In genomic region chr1:23661887-23662286, GRCh38 we compare ENCODE assay signal across 26 cellular contexts.
"Had no signal": no experiment of that assay in that cellular context is flagged by ENCODE, and none has a peak within 500 bp of the region (broad histone marks: within the 10 kb centered on the region; RNA-seq: fewer than 3 reads in every experiment).

No MANE protein-coding gene starts in this region.

- H3K27ac ChIP-seq: cardiac muscle cell, colonic mucosa, dorsolateral prefrontal cortex, heart right ventricle, left ventricle myocardium inferior, neutrophil, right lobe of liver, tibial nerve had no signal

- H3K4me3 Mint-ChIP-seq: activated CD4-positive, alpha-beta memory T cell treated with anti-CD3 and anti-CD28 coated beads, Interleukin-2, amount 10 ng/mL, durations not matched to agents 7 days and 5 days; activated CD4-positive, alpha-beta T cell treated with anti-CD3 and anti-CD28 coated beads, Interleukin-2, amount 10 ng/mL, durations not matched to agents 7 days and 5 days; activated naive CD4-positive, alpha-beta T cell treated with anti-CD3 and anti-CD28 coated beads, Interleukin-2, amount 50 U/mL, for 24 hours; activated T-cell treated with anti-CD3 and anti-CD28 coated beads, Interleukin-2, amount 50 U/mL, for 4 hours; natural killer cell treated with Interleukin-12 subunit alpha and Interleukin-12 subunit beta and Interleukin-15 and Interleukin-18, amount 100 ng/mL, for 72 hours had no signal

- H3K36me3 ChIP-seq: cardiac muscle cell, colonic mucosa, heart right ventricle, left ventricle myocardium inferior, neutrophil, right lobe of liver, tibial nerve had no signal

- H3K9me3 Mint-ChIP-seq: activated CD4-positive, alpha-beta memory T cell treated with anti-CD3 and anti-CD28 coated beads, Interleukin-2, amount 10 ng/mL, durations not matched to agents 7 days and 5 days; activated CD4-positive, alpha-beta T cell treated with anti-CD3 and anti-CD28 coated beads, Interleukin-2, amount 10 ng/mL, durations not matched to agents 7 days and 5 days; activated naive CD4-positive, alpha-beta T cell treated with anti-CD3 and anti-CD28 coated beads, Interleukin-2, amount 50 U/mL, for 24 hours; activated T-cell treated with anti-CD3 and anti-CD28 coated beads, Interleukin-2, amount 50 U/mL, for 4 hours; activated T-helper 2 cell treated with anti-CD3 and anti-CD28 coated beads, Interferon-gamma antibody, Interleukin-2, Interleukin-4, amounts not matched to agents 10 μg/mL and 5 μg/mL and 100 μg/mL, durations not matched to agents 14 hours and 24 hours and 36 hours; natural killer cell treated with Interleukin-12 subunit alpha and Interleukin-12 subunit beta and Interleukin-15 and Interleukin-18, amount 100 ng/mL, for 72 hours had no signal

- H3K4me1 ChIP-seq: colonic mucosa, heart right ventricle, left ventricle myocardium inferior, right lobe of liver, tibial nerve had no signal

- ATAC-seq: activated T-cell treated with anti-CD3 and anti-CD28 coated beads, Interleukin-2, amount 50 U/mL, for 4 hours; heart right ventricle; mucosa of descending colon; natural killer cell treated with Interleukin-12 subunit alpha and Interleukin-12 subunit beta and Interleukin-15 and Interleukin-18, amount 100 ng/mL, for 72 hours; right lobe of liver had no signal

- H3K36me3 Mint-ChIP-seq: activated naive CD4-positive, alpha-beta T cell treated with anti-CD3 and anti-CD28 coated beads, Interleukin-2, amount 50 U/mL, for 24 hours; natural killer cell treated with Interleukin-12 subunit alpha and Interleukin-12 subunit beta and Interleukin-15 and Interleukin-18, amount 100 ng/mL, for 72 hours had no signal

- H3K9me3 ChIP-seq: colonic mucosa, heart right ventricle, left ventricle myocardium inferior, mucosa of descending colon, neutrophil, right lobe of liver, tibial nerve had no signal

- H3K4me3 ChIP-seq: cardiac muscle cell, colonic mucosa, dorsolateral prefrontal cortex, heart right ventricle, left ventricle myocardium inferior, lung, mucosa of descending colon, right lobe of liver, tibial nerve had no signal

- FAIRE-seq: islet of Langerhans had no signal

- H3K27ac Mint-ChIP-seq: activated CD4-positive, alpha-beta memory T cell treated with anti-CD3 and anti-CD28 coated beads, Interleukin-2, amount 10 ng/mL, durations not matched to agents 7 days and 5 days; activated CD4-positive, alpha-beta T cell treated with anti-CD3 and anti-CD28 coated beads, Interleukin-2, amount 10 ng/mL, durations not matched to agents 7 days and 5 days; activated naive CD4-positive, alpha-beta T cell treated with anti-CD3 and anti-CD28 coated beads, Interleukin-2, amount 50 U/mL, for 24 hours; activated T-helper 2 cell treated with anti-CD3 and anti-CD28 coated beads, Interferon-gamma antibody, Interleukin-2, Interleukin-4, amounts not matched to agents 10 μg/mL and 5 μg/mL and 100 μg/mL, durations not matched to agents 14 hours and 24 hours and 36 hours; natural killer cell treated with Interleukin-12 subunit alpha and Interleukin-12 subunit beta and Interleukin-15 and Interleukin-18, amount 100 ng/mL, for 72 hours; progenitor cell of endocrine pancreas had no signal

- H3K27me3 Mint-ChIP-seq: activated CD4-positive, alpha-beta memory T cell treated with anti-CD3 and anti-CD28 coated beads, Interleukin-2, amount 10 ng/mL, durations not matched to agents 7 days and 5 days; activated CD4-positive, alpha-beta T cell treated with anti-CD3 and anti-CD28 coated beads, Interleukin-2, amount 10 ng/mL, durations not matched to agents 7 days and 5 days; activated naive CD4-positive, alpha-beta T cell treated with anti-CD3 and anti-CD28 coated beads, Interleukin-2, amount 50 U/mL, for 24 hours; progenitor cell of endocrine pancreas had no signal

- DNase-seq: activated CD4-positive, alpha-beta memory T cell treated with anti-CD3 and anti-CD28 coated beads, Interleukin-2, amount 10 ng/mL, durations not matched to agents 7 days and 5 days; activated CD4-positive, alpha-beta T cell treated with anti-CD3 and anti-CD28 coated beads for 1 hour; activated CD4-positive, alpha-beta T cell treated with anti-CD3 and anti-CD28 coated beads, Interleukin-2, amount 10 ng/mL, durations not matched to agents 7 days and 5 days; activated CD8-positive, alpha-beta memory T cell treated with anti-CD3 and anti-CD28 coated beads, Interleukin-2, amount 50 U/mL, for 48 hours; activated T-cell treated with anti-CD3 and anti-CD28 coated beads, Interleukin-2, amount 50 U/mL, for 4 hours; cerebellar nuclear complex; colonic mucosa; dorsolateral prefrontal cortex; effector memory CD4-positive, alpha-beta T cell; foreskin melanocyte; heart right ventricle; left ventricle myocardium inferior; mucosa of descending colon; right lobe of liver; stimulated activated CD4-positive, alpha-beta T cell treated with anti-CD3 and anti-CD28 coated beads, Interleukin-2, amount 100 ng/mL, for 48 hours; stimulated activated naive CD4-positive, alpha-beta T cell treated with Interleukin-2 at 50 U/mL for 16 hours; T-helper 2 cell had no signal

- H3K27me3 ChIP-seq: cardiac muscle cell, colonic mucosa, neutrophil, right lobe of liver, tibial nerve had no signal
